In genomic region chr6:79152269-79152737, GRCh38 we compare ENCODE assay signal across 1 cellular context.
TF ChIP-seq lines count a peak whose summit lies in the region.

No MANE protein-coding gene starts in this region.

TF ChIP-seq in K562, 482 proteins besides CTCF, POLR2A, EP300 and RAD21 (continued from another document):
- TF ChIP-seq VEZF1 (CRISPR knock-in tag; IDR thresholded peaks at IDR 0.05) (0 out of 2 replicates have a peak, but pooled peaks have one; percentile 19), RBM14 (IDR thresholded peaks at IDR 0.05; ENCODE audit: borderline replicate concordance, insufficient read depth, low read depth, low read length) (no peak), NR4A1 (CRISPR knock-in tag; IDR thresholded peaks at IDR 0.05) (no peak), NR4A1 (tag; IDR thresholded peaks at IDR 0.05) (0 out of 2 replicates have a peak, but pooled peaks have one; percentile 30)
